In the genomic region with DNA sequence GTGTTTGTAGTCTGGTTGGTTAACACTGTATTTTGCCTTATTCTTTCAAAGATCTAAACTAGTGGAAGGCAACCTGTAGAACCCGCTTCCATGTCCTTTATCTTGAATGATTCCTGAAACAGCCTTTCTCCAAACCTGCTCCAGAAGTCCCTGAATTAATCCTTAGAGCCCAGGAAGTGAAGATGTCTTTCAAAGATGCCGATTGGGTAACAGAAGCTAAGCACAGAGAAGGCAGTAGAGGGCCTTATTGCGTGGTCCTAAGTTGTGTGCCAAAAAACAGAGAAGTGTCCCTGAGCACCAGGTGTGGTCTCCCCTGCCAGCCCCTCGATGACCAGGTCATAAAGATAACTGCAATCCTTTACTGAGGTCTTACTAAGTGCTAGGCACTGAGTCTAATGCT, we compare ENCODE assay signal across 8 cellular contexts. TPM values are rescaled to one million over a fixed set of nuclear protein-coding genes. Genes with fewer than 3 reads are reported as not detected.
DNase-seq lines count a peak whose midpoint lies in the region; ATAC-seq and TF ChIP-seq lines count a peak whose summit lies in the region.

No MANE protein-coding gene starts in this region.

- no peaks in the 10 kb centered on the region for H3K9me3 ChIP-seq in left lung
- H3K9me3 ChIP-seq in upper lobe of left lung: no peaks in the 10 kb centered on the region

- peaks cover 0 to 13% of the 10 kb centered on the region in 2 donors for H3K4me1 ChIP-seq in left lung
- H3K4me1 ChIP-seq in upper lobe of left lung: peaks cover 0 to 6% (median 4%) of the 10 kb centered on the region in 4 donors

- H3K36me3 ChIP-seq in brain microvascular endothelial cell (replicated peaks): no peaks in the 10 kb centered on the region
- H3K36me3 ChIP-seq in left lung: no peaks in the 10 kb centered on the region
- H3K36me3 ChIP-seq in upper lobe of left lung: no peaks in the 10 kb centered on the region

- peak overlapping the region; percentile 77 for H3K4me3 ChIP-seq in brain microvascular endothelial cell (ENCODE audit: low read depth, low read length)
- H3K4me3 ChIP-seq in left lung: peak overlapping the region; percentile 54 to 66
- H3K4me3 ChIP-seq in upper lobe of left lung: peak overlapping the region; percentile 56 to 92 (median 76)

- no peak for TF ChIP-seq EP300 in upper lobe of left lung (IDR thresholded peaks at IDR 0.05)

- in situ Hi-C loops in brain microvascular endothelial cell (cut with HindIII; ENCODE audit: low pct_ligation_motif_present, low sequenced_read_pairs): no loop called here

- TF ChIP-seq POLR2A in upper lobe of left lung (IDR thresholded peaks at IDR 0.05): no peak

- DNase-seq in AG08396 (ENCODE audit: low spot score) (peak; percentile 45), NCI-H748 treated with DMSO at 0.1 percent for 48 hours (lab: John Stamatoyannopoulos, UW) (peak; percentile 58), brain microvascular endothelial cell (no peak), left lung (no peak), upper lobe of left lung (no peak), medulla oblongata (ENCODE audit: extremely low spot score) (no peak)

- no peak for TF ChIP-seq CTCF in brain microvascular endothelial cell (IDR thresholded peaks at IDR 0.05; ENCODE audit: low read depth, low read length, missing control alignments)
- no peak for TF ChIP-seq CTCF in left lung (IDR thresholded peaks at IDR 0.05)
- TF ChIP-seq CTCF in upper lobe of left lung (IDR thresholded peaks at IDR 0.05): no peak

- H3K27ac ChIP-seq in brain microvascular endothelial cell (peak overlapping the region; percentile 42), left lung (peak overlapping the region in 1 of 2 donors; percentile 81), upper lobe of left lung (peak overlapping the region; percentile 79 to 91 (median 86))

- ATAC-seq in GM19035 (IDR thresholded peaks at IDR 0.05; ENCODE audit: unreplicated experiment): peak; percentile 27
- peak; percentile 50 for ATAC-seq in left lung
- ATAC-seq in upper lobe of left lung (ENCODE audit: low FRiP score in 2 of 2): peak in 1 of 2 donors; percentile 19
- ATAC-seq in HG02588 (IDR thresholded peaks at IDR 0.05; ENCODE audit: unreplicated experiment): no peak

- intact Hi-C loops in left lung (cut with DNase I): no loop called here

- H3K27me3 ChIP-seq in brain microvascular endothelial cell (replicated peaks) (no peaks in the 10 kb centered on the region), left lung (no peaks in the 10 kb centered on the region), upper lobe of left lung (no peaks in the 10 kb centered on the region)

- WGBS in upper lobe of left lung, 2 donors: 33% methylated on average over 4 of the region's 4 CpGs

RNA-seq across cellular contexts. Expression of gene ZSCAN16, which starts 19.1 kb away (rescaled TPM):
- 1 to 10 TPM; 3.0 to 4.6 TPM for total RNA-seq in left lung
- 10 to 100 TPM in 1 of 6 donors, 1 to 10 TPM in 5; 4.1 to 16.8 (median 5.1) TPM for total RNA-seq in upper lobe of left lung

RNA-seq across cellular contexts. Expression of gene ZNF165, which starts 24.9 kb away (rescaled TPM):
- total RNA-seq in left lung: 1 to 10 TPM; 3.4 to 4.2 TPM
- total RNA-seq in upper lobe of left lung: 1 to 10 TPM; 2.4 to 7.9 (median 3.7) TPM

RNA-seq across cellular contexts. Expression of gene ZKSCAN8, which starts 36.4 kb away (rescaled TPM):
- total RNA-seq in left lung: 10 to 100 TPM; 14.1 to 15.4 TPM
- 10 to 100 TPM; 11.7 to 24.9 (median 16.8) TPM for total RNA-seq in upper lobe of left lung

Comparison
In these comparisons a context has a peak if more than half of its experiments do, and no peak if none do; other contexts are left out.
1. DNase-seq: peak in AG08396 (single experiment) and NCI-H748 treated with DMSO at 0.1 percent for 48 hours (single experiment); none in brain microvascular endothelial cell (single experiment), left lung (0 of 2), upper lobe of left lung (0 of 2) and medulla oblongata (single experiment).
2. Peak in every context shown above with its lines, with median percentiles within 50 percentile points of each other: H3K4me3 ChIP-seq.